18 cellular contexts compared by ENCODE assay signal in genomic region chr13:30004204-30004603, GRCh38.
DNase-seq lines count a peak whose midpoint lies in the region; ATAC-seq lines count a peak whose summit lies in the region.
"Had no signal": no experiment of that assay in that cellular context is flagged by ENCODE, and none has a peak within 500 bp of the region (broad histone marks: within the 10 kb centered on the region; RNA-seq: fewer than 3 reads in every experiment).

No MANE protein-coding gene starts in this region.

- H3K27ac ChIP-seq in BLaER1: no peak overlapping the region
- H3K27ac ChIP-seq: SJSA1, tibial artery had no signal

- no peaks in the 10 kb centered on the region for H3K36me3 ChIP-seq in BLaER1
- H3K36me3 ChIP-seq: BE2C, SJSA1, tibial artery had no signal

- H4K20me1 ChIP-seq in BLaER1: no peaks in the 10 kb centered on the region

- no peak overlapping the region for H3K4me3 ChIP-seq in BLaER1
- H3K4me3 ChIP-seq: SJSA1, tibial artery had no signal

- no peaks in the 10 kb centered on the region for H3K27me3 Mint-ChIP-seq in activated T-cell treated with anti-CD3 and anti-CD28 coated beads, Interleukin-2, amount 50 U/mL, for 24 hours

- H3K4me3 Mint-ChIP-seq in activated T-cell treated with anti-CD3 and anti-CD28 coated beads, Interleukin-2, amount 50 U/mL, for 24 hours: no peak overlapping the region
- H3K4me3 Mint-ChIP-seq: activated T-cell treated with anti-CD3 and anti-CD28 coated beads, Interleukin-2, amount 50 U/mL, for 72 hours; nephron progenitor cell had no signal

- H3K27ac Mint-ChIP-seq in activated T-cell treated with anti-CD3 and anti-CD28 coated beads, Interleukin-2, amount 50 U/mL, for 24 hours: no peak overlapping the region
- H3K27ac Mint-ChIP-seq: activated T-cell treated with anti-CD3 and anti-CD28 coated beads, Interleukin-2, amount 50 U/mL, for 72 hours; nephron progenitor cell had no signal

- no peaks in the 10 kb centered on the region for H3K9me3 Mint-ChIP-seq in activated T-cell treated with anti-CD3 and anti-CD28 coated beads, Interleukin-2, amount 50 U/mL, for 24 hours
- H3K9me3 Mint-ChIP-seq: activated T-cell treated with anti-CD3 and anti-CD28 coated beads, Interleukin-2, amount 50 U/mL, for 72 hours; nephron progenitor cell had no signal

- H3K4me2 ChIP-seq in BLaER1: peak overlapping the region; percentile 25

- H3K4me1 Mint-ChIP-seq in activated T-cell treated with anti-CD3 and anti-CD28 coated beads, Interleukin-2, amount 50 U/mL, for 24 hours (ENCODE audit: low read depth): peaks cover 19% of the 10 kb centered on the region

- no peaks in the 10 kb centered on the region for H3K27me3 ChIP-seq in BLaER1
- H3K27me3 ChIP-seq: BE2C, SJSA1, tibial artery had no signal

- H3K9me3 ChIP-seq in BLaER1: no peaks in the 10 kb centered on the region
- H3K9me3 ChIP-seq: BE2C, SJSA1, tibial artery had no signal

- DNase-seq in GM03348 (ENCODE audit: low spot score) (peak; percentile 42), NOMO-1 treated with dmso at 0.1 percent for 144 hours (lab: John Stamatoyannopoulos, UW; ENCODE audit: unreplicated experiment) (peak; percentile 14), fibroblast of gingiva (ENCODE audit: low read depth) (peak; percentile 15), NCI-H524 (lab: John Stamatoyannopoulos, UW) (no peak), iPS-NIHi11 (ENCODE audit: low spot score) (no peak)
- no peak for DNase-seq in activated T-cell treated with anti-CD3 and anti-CD28 coated beads, Interleukin-2, amount 50 U/mL, for 24 hours
- DNase-seq: activated CD4-positive, alpha-beta T cell treated with anti-CD3 and anti-CD28 coated beads, Interleukin-2, amount 50 U/mL, for 48 hours; activated T-cell treated with anti-CD3 and anti-CD28 coated beads, Interleukin-2, amount 50 U/mL, for 72 hours; BE2C; caudate nucleus; DMS 273 treated with DMSO at 0.1 percent for 48 hours; NCI-H2029; nephron progenitor cell; stimulated activated CD4-positive, alpha-beta T cell treated with anti-CD3 and anti-CD28 coated beads, Interleukin-12 subunit alpha, Interleukin-12 subunit beta, amount 100 ng/mL, for 4 hours; tibial artery had no signal

- no peaks in the 10 kb centered on the region for H3K36me3 Mint-ChIP-seq in activated T-cell treated with anti-CD3 and anti-CD28 coated beads, Interleukin-2, amount 50 U/mL, for 24 hours (ENCODE audit: low read depth)

- ATAC-seq in GM19467 (IDR thresholded peaks at IDR 0.05; ENCODE audit: unreplicated experiment): no peak
- ATAC-seq: activated T-cell treated with anti-CD3 and anti-CD28 coated beads, Interleukin-2, amount 50 U/mL, for 72 hours had no signal

- H3K4me1 ChIP-seq in BLaER1: peaks cover 17% of the 10 kb centered on the region
- H3K4me1 ChIP-seq: BE2C, tibial artery had no signal

- H3K9ac ChIP-seq in BLaER1: no peak overlapping the region

Comparison
In these comparisons a context has a peak if more than half of its experiments do, and no peak if none do; other contexts are left out.
1. DNase-seq: peak in GM03348 (single experiment), NOMO-1 treated with dmso at 0.1 percent for 144 hours (single experiment) and fibroblast of gingiva (single experiment); none in NCI-H524 (0 of 2), activated T-cell treated with anti-CD3 and anti-CD28 coated beads, Interleukin-2, amount 50 U/mL, for 24 hours (single experiment) and iPS-NIHi11 (single experiment).